ENCODE assay signal across 19 cellular contexts in genomic region chr7:18831381-18831901, GRCh38.
A peak's percentile ranks its signal among the peaks of the same experiment; 100 is the strongest.
DNase-seq lines count a peak whose midpoint lies in the region; ATAC-seq and TF ChIP-seq lines count a peak whose summit lies in the region.
"Had no signal": no experiment of that assay in that cellular context is flagged by ENCODE, and none has a peak within 500 bp of the region (broad histone marks: within the 10 kb centered on the region; RNA-seq: fewer than 3 reads in every experiment).

No MANE protein-coding gene starts in this region.

- H3K27ac Mint-ChIP-seq in endothelial cell (ENCODE audit: unreplicated experiment) = peak overlapping the region; percentile 58
- H3K27ac Mint-ChIP-seq: B cell had no signal

- H3K9me3 ChIP-seq in heart right ventricle = no peaks in the 10 kb centered on the region
- no peaks in the 10 kb centered on the region for H3K9me3 ChIP-seq in left ventricle myocardium inferior (replicated peaks)
- no peaks in the 10 kb centered on the region for H3K9me3 ChIP-seq in subcutaneous abdominal adipose tissue (ENCODE audit: control insufficient read depth in 5 of 5, low read length in 5 of 5)
- H3K9me3 ChIP-seq: MG63 had no signal

- H3K4me3 ChIP-seq in heart right ventricle (no peak overlapping the region), left ventricle myocardium inferior (no peak overlapping the region), subcutaneous abdominal adipose tissue (ENCODE audit: low read depth in 1 of 5, low read length in 5 of 5) (peak overlapping the region in 3 of 5 donors; percentile 25 to 45 (median 32))
- H3K4me3 ChIP-seq: MG63 had no signal

- WGBS in heart right ventricle, 2 donors = 55 to 61% methylated on average over 6 of the region's 6 CpGs

- H3K9me3 Mint-ChIP-seq in endothelial cell (ENCODE audit: unreplicated experiment) = no peaks in the 10 kb centered on the region

- ATAC-seq in heart right ventricle (peak in 5 of 8 donors; percentile 25 to 61 (median 46)), GM19324 (IDR thresholded peaks at IDR 0.05; ENCODE audit: low FRiP score, unreplicated experiment) (no peak)

- H3K36me3 ChIP-seq in heart right ventricle (peaks cover 0 to 5% (median 0%) of the 10 kb centered on the region in 9 donors), left ventricle myocardium inferior (no peaks in the 10 kb centered on the region), subcutaneous abdominal adipose tissue (ENCODE audit: control insufficient read depth in 5 of 5, insufficient read depth in 5 of 5, low read length in 5 of 5) (no peaks in the 10 kb centered on the region)
- H3K36me3 ChIP-seq: MG63 had no signal

- no peaks in the 10 kb centered on the region for H3K27me3 Mint-ChIP-seq in endothelial cell (ENCODE audit: unreplicated experiment)
- H3K27me3 Mint-ChIP-seq: B cell had no signal

- intact Hi-C loops in heart right ventricle (cut with DNase I) (no loop called here), left ventricle myocardium inferior (cut with micrococcal nuclease) (no loop called here)

- DNase-seq in heart right ventricle (peak in 1 of 2 donors; percentile 13), left ventricle myocardium inferior (no peak), endothelial cell (ENCODE audit: low spot score) (peak; percentile 18), fibroblast of peridontal ligament (ENCODE audit: extremely low read depth) (peak; percentile 79), kidney glomerular epithelial cell (lab: John Stamatoyannopoulos, UW) (no peak), DMS114 treated with DMSO at 0.1 percent for 48 hours (lab: John Stamatoyannopoulos, UW; ENCODE audit: unreplicated experiment) (no peak)
- DNase-seq: EL, Kasumi-1, MG63, NCI-H1417, NCI-H1694 treated with DMSO at 0.1 percent for 48 hours, NCI-H2081 treated with DMSO at 0.1 percent for 48 hours, NCI-H2171 treated with DMSO at 0.1 percent for 48 hours, NCI-H446, NCI-H526, SHP77 had no signal

- H3K4me1 ChIP-seq in heart right ventricle = peaks cover 0 to 7% (median 0%) of the 10 kb centered on the region in 9 donors
- no peaks in the 10 kb centered on the region for H3K4me1 ChIP-seq in left ventricle myocardium inferior
- peaks cover 6 to 56% (median 33%) of the 10 kb centered on the region in 5 donors for H3K4me1 ChIP-seq in subcutaneous abdominal adipose tissue (ENCODE audit: control insufficient read depth in 5 of 5, insufficient read depth in 5 of 5, low read length in 5 of 5)

- no peak for TF ChIP-seq CTCF in heart right ventricle (IDR thresholded peaks at IDR 0.05)
- TF ChIP-seq CTCF in left ventricle myocardium inferior (IDR thresholded peaks at IDR 0.05; ENCODE audit: borderline replicate concordance) = no peak
- no peak for TF ChIP-seq CTCF in endothelial cell (IDR thresholded peaks at IDR 0.05; ENCODE audit: unreplicated experiment)

- peaks cover 25% of the 10 kb centered on the region for H3K4me1 Mint-ChIP-seq in endothelial cell (ENCODE audit: unreplicated experiment)
- H3K4me1 Mint-ChIP-seq: B cell had no signal

- H3K36me3 Mint-ChIP-seq in endothelial cell (ENCODE audit: low read depth, unreplicated experiment) = no peaks in the 10 kb centered on the region

- no peaks in the 10 kb centered on the region for H3K27me3 ChIP-seq in heart right ventricle
- H3K27me3 ChIP-seq in left ventricle myocardium inferior (ENCODE audit: low read depth) = no peaks in the 10 kb centered on the region
- H3K27me3 ChIP-seq in subcutaneous abdominal adipose tissue (ENCODE audit: control insufficient read depth in 5 of 5, insufficient read depth in 4 of 5, low read length in 5 of 5) = no peaks in the 10 kb centered on the region
- H3K27me3 ChIP-seq: MG63 had no signal

- peak overlapping the region in 1 of 5 donors; percentile 20 for H3K9ac ChIP-seq in subcutaneous abdominal adipose tissue (ENCODE audit: low read length in 5 of 5)

- no peak overlapping the region for H3K4me3 Mint-ChIP-seq in endothelial cell (ENCODE audit: unreplicated experiment)
- H3K4me3 Mint-ChIP-seq: B cell had no signal

- peak overlapping the region in 1 of 10 donors; percentile 15 for H3K27ac ChIP-seq in heart right ventricle
- H3K27ac ChIP-seq in left ventricle myocardium inferior (replicated peaks) = no peak overlapping the region
- peak overlapping the region; percentile 92 for H3K27ac ChIP-seq in subcutaneous abdominal adipose tissue (ENCODE audit: low read depth, low read length)

Comparison
In these comparisons a context has a peak if more than half of its experiments do, and no peak if none do; other contexts are left out.
1. DNase-seq: peak in endothelial cell (single experiment) and fibroblast of peridontal ligament (single experiment); none in left ventricle myocardium inferior (single experiment), kidney glomerular epithelial cell (single experiment) and DMS114 treated with DMSO at 0.1 percent for 48 hours (single experiment).
2. H3K4me3 ChIP-seq: peak in subcutaneous abdominal adipose tissue (3 of 5); none in heart right ventricle (0 of 10) and left ventricle myocardium inferior (single experiment).